Comparison of ENCODE assay signal across 8 cellular contexts in the genomic region with DNA sequence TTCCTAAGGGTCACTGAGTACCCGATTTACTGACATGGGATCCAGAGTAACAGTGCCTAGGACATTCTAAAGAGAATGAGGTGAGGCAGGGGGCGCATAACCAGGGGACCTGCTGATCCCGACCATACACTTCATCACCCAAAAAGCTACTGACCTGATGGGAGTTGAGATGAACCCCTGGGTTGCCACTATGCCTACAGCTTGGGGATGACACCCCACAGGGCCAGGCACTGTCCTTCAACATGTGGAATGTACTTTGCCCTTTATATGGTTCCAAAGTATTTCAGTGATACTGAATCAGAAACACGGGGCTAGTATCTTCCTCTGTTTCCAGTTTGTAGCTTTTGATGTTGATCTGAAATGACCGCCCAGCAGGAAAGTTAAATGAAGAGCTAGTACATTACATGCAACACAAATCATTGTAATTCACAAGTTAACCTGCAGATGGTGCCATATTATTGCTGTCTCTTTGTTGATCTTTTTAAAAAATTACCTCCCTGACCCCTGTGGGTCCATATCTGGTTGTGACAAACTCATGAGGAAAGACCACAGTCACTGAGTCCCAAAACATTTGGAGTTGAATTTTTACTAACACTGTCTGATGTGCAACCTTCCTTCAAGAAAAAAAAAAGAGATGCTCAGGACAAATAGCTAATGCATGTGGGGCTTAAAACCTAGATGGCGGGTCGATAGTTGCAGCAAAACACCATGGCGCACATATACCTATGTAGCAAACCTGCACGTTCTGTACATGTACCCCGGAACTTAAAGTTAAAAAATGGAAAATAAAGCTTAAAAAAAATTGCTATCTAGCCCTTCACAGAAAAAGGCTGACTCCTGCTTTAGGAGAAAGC. TPM values are rescaled to one million over a fixed set of nuclear protein-coding genes. Genes with fewer than 3 reads are reported as not detected.
A peak's percentile ranks its signal among the peaks of the same experiment; 100 is the strongest.
DNase-seq lines count a peak whose midpoint lies in the region; ATAC-seq and TF ChIP-seq lines count a peak whose summit lies in the region.

No MANE protein-coding gene starts in this region.

- H3K79me1 ChIP-seq in mesenchymal stem cell (replicated peaks; ENCODE audit: low read length, poor library complexity, severe bottlenecking) = no peaks in the 10 kb centered on the region

- no peak overlapping the region for H3K23ac ChIP-seq in mesenchymal stem cell (ENCODE audit: low read length in 2 of 2)

- H3K9ac ChIP-seq in mesenchymal stem cell (ENCODE audit: low read length) = no peak overlapping the region

- peaks cover 3% of the 10 kb centered on the region for H3K4me1 ChIP-seq in mesenchymal stem cell (ENCODE audit: control insufficient read depth, insufficient read depth, low read depth, low read length)

- no peaks in the 10 kb centered on the region for H3K9me3 ChIP-seq in mesenchymal stem cell (ENCODE audit: control insufficient read depth, low read length)

- no peak overlapping the region for H2BK120ac ChIP-seq in mesenchymal stem cell (ENCODE audit: low read depth, low read length)

- no peak overlapping the region for H3K27ac ChIP-seq in mesenchymal stem cell (ENCODE audit: low read length, poor library complexity, severe bottlenecking)

- WGBS in mesenchymal stem cell = 52% methylated on average over 6 of the region's 10 CpGs

- H3K18ac ChIP-seq in mesenchymal stem cell (ENCODE audit: low read depth in 1 of 2, low read length in 2 of 2) = no peak overlapping the region

- H4K91ac ChIP-seq in mesenchymal stem cell (ENCODE audit: low read length) = no peak overlapping the region

- H3K4ac ChIP-seq in mesenchymal stem cell (ENCODE audit: low read depth in 1 of 2, low read length in 2 of 2) = no peak overlapping the region

- ATAC-seq in HG03342 (IDR thresholded peaks at IDR 0.05; ENCODE audit: unreplicated experiment) = no peak

- no peak overlapping the region for H3K4me2 ChIP-seq in mesenchymal stem cell (ENCODE audit: low read length, poor library complexity, severe bottlenecking)

- peak overlapping the region; percentile 1 for H4K8ac ChIP-seq in mesenchymal stem cell (ENCODE audit: low read length)

- no peak overlapping the region for H2BK5ac ChIP-seq in mesenchymal stem cell (ENCODE audit: low read depth, low read length, poor library complexity, severe bottlenecking)

- TF ChIP-seq CTCF in HFF-Myc (IDR thresholded peaks at IDR 0.05; ENCODE audit: low read depth, low read length, missing control alignments) (peak; percentile 49), cardiac fibroblast (IDR thresholded peaks at IDR 0.05; ENCODE audit: low read depth, low read length) (peak; percentile 39)

- H3K4me3 ChIP-seq in HFF-Myc (replicated peaks; ENCODE audit: low read depth, low read length) (no peak overlapping the region), cardiac fibroblast (replicated peaks in 1 of 2; ENCODE audit: low read depth in 2 of 2, low read length in 2 of 2) (no peak overlapping the region), mesenchymal stem cell (ENCODE audit: insufficient read depth in 1 of 2, low read depth in 1 of 2, low read length in 2 of 2) (no peak overlapping the region)

- H2AFZ ChIP-seq in mesenchymal stem cell (ENCODE audit: low read depth, low read length) = no peak overlapping the region

- H2AK5ac ChIP-seq in mesenchymal stem cell (ENCODE audit: low read length, severe bottlenecking) = no peak overlapping the region

- H3K36me3 ChIP-seq in mesenchymal stem cell (ENCODE audit: control insufficient read depth in 1 of 2, insufficient read depth in 2 of 2, low read depth in 1 of 2, low read length in 2 of 2) = no peaks in the 10 kb centered on the region

- no peak overlapping the region for H3K14ac ChIP-seq in mesenchymal stem cell (ENCODE audit: low read length in 2 of 2)

- H2BK15ac ChIP-seq in mesenchymal stem cell (ENCODE audit: low read depth, poor library complexity, severe bottlenecking) = no peak overlapping the region

- DNase-seq in NCI-H2196 (lab: John Stamatoyannopoulos, UW; ENCODE audit: unreplicated experiment) (peak; percentile 37), NCI-H2196 treated with DMSO at 0.1 percent for 48 hours (lab: John Stamatoyannopoulos, UW; ENCODE audit: unreplicated experiment) (no peak), HFF-Myc (ENCODE audit: extremely low read depth, low read depth) (peak; percentile 36), NCI-H748 (lab: John Stamatoyannopoulos, UW; ENCODE audit: unreplicated experiment) (peak; percentile 72), cardiac fibroblast (ENCODE audit: low read depth in 2 of 2) (peak; percentile 42 to 56), mesenchymal stem cell (peak; percentile 56), head of caudate nucleus (no peak)

- intact Hi-C loops in head of caudate nucleus (cut with DNase I) = no loop called here

- H3K27me3 ChIP-seq in mesenchymal stem cell (ENCODE audit: control insufficient read depth in 1 of 2, insufficient read depth in 1 of 2, low read length in 2 of 2) = peaks cover 2 to 6% of the 10 kb centered on the region in 2 experiments

- no peak overlapping the region for H2BK12ac ChIP-seq in mesenchymal stem cell (ENCODE audit: low read length in 2 of 2)

RNA-seq across cellular contexts. Expression of a gene that starts 42.7 kb away (rescaled TPM):
- polyA plus RNA-seq in mesenchymal stem cell (2013, experiment 1 of 2) = 3.6 TPM
- 3.7 TPM for polyA plus RNA-seq in mesenchymal stem cell (2013, experiment 2 of 2)

Comparison
In these comparisons a context has a peak if more than half of its experiments do, and no peak if none do; other contexts are left out.
1. DNase-seq: peak in NCI-H2196 (single experiment), HFF-Myc (single experiment), NCI-H748 (single experiment), cardiac fibroblast (2 of 2) and mesenchymal stem cell (single experiment); none in NCI-H2196 treated with DMSO at 0.1 percent for 48 hours (single experiment) and head of caudate nucleus (0 of 42).